In genomic region chr2:112921982-112922381, GRCh38 we compare ENCODE assay signal across 31 cellular contexts. TPM values are rescaled to one million over a fixed set of nuclear protein-coding genes. Genes with fewer than 3 reads are reported as not detected.
"Had no signal": no experiment of that assay in that cellular context is flagged by ENCODE, and none has a peak within 500 bp of the region (broad histone marks: within the 10 kb centered on the region; RNA-seq: fewer than 3 reads in every experiment).

No MANE protein-coding gene starts in this region.

- H3K4me3 ChIP-seq: body of pancreas had no signal

- H3K27me3 ChIP-seq: body of pancreas had no signal

- ATAC-seq: activated CD8-positive, alpha-beta T cell treated with anti-CD3 and anti-CD28 coated beads, Interleukin-2, amount 10 ng/mL, durations not matched to agents 7 days and 5 days; body of pancreas had no signal

- H3K36me3 ChIP-seq: WERI-Rb-1 had no signal

- DNase-seq: activated CD4-positive, alpha-beta T cell treated with anti-CD3 and anti-CD28 coated beads for 1 hour; activated CD4-positive, alpha-beta T cell treated with anti-CD3 and anti-CD28 coated beads for 48 hours; activated CD4-positive, CD25-positive, alpha-beta regulatory T cell; activated CD8-positive, alpha-beta T cell treated with anti-CD3 and anti-CD28 coated beads, Interleukin-2, amount 10 ng/mL, durations not matched to agents 7 days and 5 days; activated gamma-delta T cell; activated naive CD4-positive, alpha-beta T cell treated with Interleukin-2 at 50 U/mL for 16 hours; activated naive CD8-positive, alpha-beta T cell treated with anti-CD3 and anti-CD28 coated beads, Interleukin-2, amount 10 ng/mL, durations not matched to agents 7 days and 5 days; activated T-cell treated with anti-CD3 and anti-CD28 coated beads, Interleukin-2, amount 50 U/mL, for 24 hours; body of pancreas; IMR-90; Karpas-422; KBM-7; NCI-H1105; NCI-H1417 treated with DMSO at 0.1 percent for 48 hours; NCI-H1930; NCI-H345; NCI-H526; NCI-H748 treated with DMSO at 0.1 percent for 48 hours; NK-92 treated with Interleukin-12 subunit alpha and Interleukin-12 subunit beta, amount 100 ng/mL, for 24 hours; Right ventricle myocardium superior; SW 1271; T-helper 1 cell; T1000; WERI-Rb-1 had no signal

- H3K27ac ChIP-seq: body of pancreas, WERI-Rb-1 had no signal

- FAIRE-seq: astrocyte, bronchial epithelial cell had no signal

- H3K4me1 ChIP-seq: body of pancreas had no signal

- H3K9me3 ChIP-seq: body of pancreas had no signal

RNA-seq across cellular contexts. Expression of gene IL37, which starts 11.0 kb away (rescaled TPM):
- total RNA-seq: activated CD8-positive, alpha-beta T cell treated with anti-CD3 and anti-CD28 coated beads, Interleukin-2, amount 10 ng/mL, durations not matched to agents 7 days and 5 days; activated naive CD8-positive, alpha-beta T cell treated with anti-CD3 and anti-CD28 coated beads, Interleukin-2, amount 10 ng/mL, durations not matched to agents 7 days and 5 days; activated T-helper 2 cell treated with anti-CD3 and anti-CD28 coated beads, Interferon-gamma antibody, Interleukin-2, Interleukin-4, amounts not matched to agents 10 μg/mL and 5 μg/mL and 100 μg/mL, durations not matched to agents 14 hours and 24 hours and 36 hours; astrocyte; body of pancreas; bronchial epithelial cell; IMR-90; MCF 10A; NCI-H460; Right ventricle myocardium superior; T-helper 2 cell treated with Interferon-gamma antibody and Interleukin-4, amounts not matched to agents 100 ng/mL and 5 ng/mL, for 36 hours had no signal
- polyA plus RNA-seq: adipose tissue had no signal

RNA-seq across cellular contexts. Expression of gene IL36G, which starts 55.8 kb away (rescaled TPM):
- total RNA-seq: activated CD8-positive, alpha-beta T cell treated with anti-CD3 and anti-CD28 coated beads, Interleukin-2, amount 10 ng/mL, durations not matched to agents 7 days and 5 days; activated naive CD8-positive, alpha-beta T cell treated with anti-CD3 and anti-CD28 coated beads, Interleukin-2, amount 10 ng/mL, durations not matched to agents 7 days and 5 days; activated T-helper 2 cell treated with anti-CD3 and anti-CD28 coated beads, Interferon-gamma antibody, Interleukin-2, Interleukin-4, amounts not matched to agents 10 μg/mL and 5 μg/mL and 100 μg/mL, durations not matched to agents 14 hours and 24 hours and 36 hours; astrocyte; body of pancreas; bronchial epithelial cell; IMR-90; MCF 10A; NCI-H460; Right ventricle myocardium superior; T-helper 2 cell treated with Interferon-gamma antibody and Interleukin-4, amounts not matched to agents 100 ng/mL and 5 ng/mL, for 36 hours had no signal
- polyA plus RNA-seq: adipose tissue, IMR-90 had no signal
